Comparison of ENCODE assay signal across 15 cellular contexts in the genomic region with DNA sequence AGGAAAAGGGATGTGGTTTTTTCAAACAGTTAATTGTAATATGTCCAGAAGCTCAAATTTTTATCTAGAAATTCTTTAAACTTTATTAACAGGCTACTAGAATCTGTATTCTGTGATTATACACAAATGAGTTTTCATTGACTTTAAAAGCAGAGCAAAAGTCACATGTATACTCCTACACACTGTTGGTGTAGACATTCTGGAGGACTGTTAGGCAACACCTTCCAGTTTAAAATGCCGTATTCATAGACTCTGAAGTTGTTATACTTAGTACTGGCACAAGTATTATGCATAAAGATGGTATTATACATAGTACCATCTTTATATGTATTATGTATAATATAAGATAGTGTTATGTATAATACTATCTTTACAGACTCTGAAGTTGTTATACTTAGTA.
"Had no signal": no experiment of that assay in that cellular context is flagged by ENCODE, and none has a peak within 500 bp of the region (broad histone marks: within the 10 kb centered on the region; RNA-seq: fewer than 3 reads in every experiment).

No MANE protein-coding gene starts in this region.

- H3K4me3 Mint-ChIP-seq: activated naive CD8-positive, alpha-beta T cell treated with anti-CD3 and anti-CD28 coated beads, Interleukin-2, amount 50 U/mL, for 24 hours; neural crest cell had no signal

- H3K27me3 ChIP-seq: colonic mucosa, stomach had no signal

- H2AFZ ChIP-seq: parathyroid adenoma had no signal

- H3K79me2 ChIP-seq: parathyroid adenoma had no signal

- H3K27ac Mint-ChIP-seq: activated naive CD8-positive, alpha-beta T cell treated with anti-CD3 and anti-CD28 coated beads, Interleukin-2, amount 50 U/mL, for 24 hours had no signal

- H3K9ac ChIP-seq: parathyroid adenoma had no signal

- H3K27me3 Mint-ChIP-seq: activated naive CD8-positive, alpha-beta T cell treated with anti-CD3 and anti-CD28 coated beads, Interleukin-2, amount 50 U/mL, for 24 hours had no signal

- H3K4me3 ChIP-seq: colonic mucosa, stomach, thoracic aorta had no signal

- ATAC-seq: activated naive CD8-positive, alpha-beta T cell treated with anti-CD3 and anti-CD28 coated beads, Interleukin-2, amount 50 U/mL, for 24 hours had no signal

- DNase-seq: activated CD4-positive, alpha-beta T cell treated with anti-CD3 and anti-CD28 coated beads for 1 hour; activated CD4-positive, alpha-beta T cell treated with anti-CD3 and anti-CD28 coated beads, Interleukin-2, amount 50 U/mL, for 48 hours; activated gamma-delta T cell treated with Interleukin-2 at 50 U/mL for 16 hours; activated naive CD8-positive, alpha-beta T cell treated with anti-CD3 and anti-CD28 coated beads, Interleukin-2, amount 50 U/mL, for 24 hours; activated T-cell treated with anti-CD3 and anti-CD28 coated beads, Interleukin-2, amount 50 U/mL, for 48 hours; colonic mucosa; effector CD4-positive, alpha-beta T cell; hippocampal formation; retina; stimulated activated CD4-positive, alpha-beta T cell treated with anti-CD3 and anti-CD28 coated beads, Interleukin-4, amount 100 ng/mL, for 4 hours; stomach; T-helper 2 cell had no signal

- H3K4me1 ChIP-seq: colonic mucosa, parathyroid adenoma, stomach had no signal

- H3K9me3 ChIP-seq: colonic mucosa, stomach, thoracic aorta had no signal

- H3K9me3 Mint-ChIP-seq: activated naive CD8-positive, alpha-beta T cell treated with anti-CD3 and anti-CD28 coated beads, Interleukin-2, amount 50 U/mL, for 24 hours; neural crest cell had no signal

- H3K4me1 Mint-ChIP-seq: neural crest cell had no signal
